In the genomic region with DNA sequence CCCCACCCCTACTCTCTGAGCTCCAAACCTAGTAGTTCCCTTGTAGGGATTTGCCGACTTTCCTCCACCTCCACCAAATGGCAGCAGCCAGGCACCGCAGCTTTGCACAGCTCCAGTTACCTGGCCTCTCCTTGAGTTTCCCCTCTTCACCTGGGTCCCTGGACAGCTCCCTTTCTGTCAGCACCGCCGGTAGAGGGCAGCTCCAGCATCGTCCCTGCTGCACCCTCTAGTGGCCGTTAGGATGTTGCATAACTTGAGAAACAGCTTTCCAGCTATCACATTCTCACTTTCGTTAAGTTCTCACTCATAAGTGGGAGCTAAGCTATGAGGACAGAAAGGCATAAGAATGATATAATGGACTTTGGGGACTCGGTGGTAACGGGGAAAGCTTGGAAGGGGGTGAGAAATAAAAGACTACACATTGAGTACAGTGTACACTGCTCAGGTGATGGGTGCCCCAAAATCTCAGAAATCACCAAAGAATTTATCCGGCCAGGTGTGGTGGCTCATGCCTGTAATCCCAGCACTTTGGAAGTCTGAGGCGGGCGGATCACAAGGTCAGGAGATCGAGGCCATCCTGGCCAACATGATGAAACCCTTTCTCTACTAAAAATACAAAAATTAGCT, we compare ENCODE assay signal across 8 cellular contexts.
A peak's percentile ranks its signal among the peaks of the same experiment; 100 is the strongest.
DNase-seq lines count a peak whose midpoint lies in the region; ATAC-seq and TF ChIP-seq lines count a peak whose summit lies in the region.

No MANE protein-coding gene starts in this region.

- no peak overlapping the region for H3K4me3 ChIP-seq in NB4 (ENCODE audit: low read depth, low read length)

- intact Hi-C loops in cardiac septum (cut with DNase I) = loop anchor here (10.0 kb wide), 1 partner anchor 167 kb away; no protein-coding TSS in a partner anchor

- ATAC-seq in HG02610 (IDR thresholded peaks at IDR 0.05; ENCODE audit: unreplicated experiment) = peak; percentile 97

- TF ChIP-seq CTCF in GM12873 (IDR thresholded peaks at IDR 0.05; ENCODE audit: insufficient read depth, low read depth, low read length, missing control alignments) (peak; percentile 100), NB4 (IDR thresholded peaks at IDR 0.05; ENCODE audit: low read depth, low read length) (peak; percentile 99)

- in situ Hi-C loops in SK-MEL-5 (cut with HindIII; ENCODE audit: low pct_unique_long_range_greater_than_20kb, low sequenced_read_pairs) = no loop called here

- TF ChIP-seq POLR2A in NB4 (IDR thresholded peaks at IDR 0.05; ENCODE audit: extremely low read depth, insufficient read length) = no peak

- DNase-seq in NB4 (ENCODE audit: low read depth) = peak; percentile 70
- DNase-seq in SK-MEL-5 (ENCODE audit: low read depth, low spot score) = peak; percentile 84
- DNase-seq in activated naive CD4-positive, alpha-beta T cell treated with anti-CD3 and anti-CD28 coated beads, Interleukin-2, amount 50 U/mL, for 16 hours = peak; percentile 59
- peak; percentile 87 for DNase-seq in cardiac septum (ENCODE audit: low spot score)
- DNase-seq in putamen (ENCODE audit: low spot score) = peak; percentile 61
- DNase-seq in dedifferentiated amniotic fluid mesenchymal stem cell (ENCODE audit: extremely low spot score) = no peak
